ENCODE assay signal across 2 cellular contexts in genomic region chr19:45140144-45140503, GRCh38.
TF ChIP-seq lines count a peak whose summit lies in the region.

No MANE protein-coding gene starts in this region.

TF ChIP-seq in IMR-90, 13 proteins besides CTCF, POLR2A, EP300 and RAD21:
- TF ChIP-seq BHLHE40 (IDR thresholded peaks at IDR 0.05; ENCODE audit: low read depth, low read length) (no peak), USF2 (IDR thresholded peaks at IDR 0.05; ENCODE audit: low read depth, low read length) (no peak), RCOR1 (IDR thresholded peaks at IDR 0.05; ENCODE audit: insufficient replicate concordance, low read length) (no peak), CEBPB (IDR thresholded peaks at IDR 0.05; ENCODE audit: low read depth, low read length) (no peak)

TF ChIP-seq in WTC11, 78 proteins besides CTCF, POLR2A, EP300 and RAD21:
- TF ChIP-seq PRDM15 (CRISPR knock-in tag; IDR thresholded peaks at IDR 0.05) (no peak), JAZF1 (CRISPR knock-in tag; IDR thresholded peaks at IDR 0.05) (no peak), NR2C2 (CRISPR knock-in tag; IDR thresholded peaks at IDR 0.05) (no peak), TCF7 (CRISPR knock-in tag; IDR thresholded peaks at IDR 0.05; ENCODE audit: low read depth) (no peak), OVOL2 (CRISPR knock-in tag; IDR thresholded peaks at IDR 0.05; ENCODE audit: borderline replicate concordance) (no peak), ZMAT4 (CRISPR knock-in tag; IDR thresholded peaks at IDR 0.05) (no peak), CREM (CRISPR knock-in tag; IDR thresholded peaks at IDR 0.05) (no peak), NR1H2 (CRISPR knock-in tag; IDR thresholded peaks at IDR 0.05) (no peak), ZBTB43 (CRISPR knock-in tag; IDR thresholded peaks at IDR 0.05) (no peak), FOXJ3 (CRISPR knock-in tag; IDR thresholded peaks at IDR 0.05; ENCODE audit: borderline replicate concordance) (no peak), CREB1 (CRISPR knock-in tag; IDR thresholded peaks at IDR 0.05) (no peak), JUN (CRISPR knock-in tag; IDR thresholded peaks at IDR 0.05) (no peak), PREB (CRISPR knock-in tag; IDR thresholded peaks at IDR 0.05; ENCODE audit: borderline replicate concordance) (no peak), SMAD4 (CRISPR knock-in tag; IDR thresholded peaks at IDR 0.05) (no peak), SP1 (CRISPR knock-in tag; conservative IDR thresholded peaks at IDR 0.05) (no peak), ZNF232 (CRISPR knock-in tag; IDR thresholded peaks at IDR 0.05) (no peak), ZNF416 (CRISPR knock-in tag; IDR thresholded peaks at IDR 0.05) (no peak), AFF4 (CRISPR knock-in tag; IDR thresholded peaks at IDR 0.05; ENCODE audit: borderline replicate concordance) (no peak)
